Comparison of ENCODE assay signal across 9 cellular contexts in genomic region chr16:50274771-50275415, GRCh38. TPM values are rescaled to one million over a fixed set of nuclear protein-coding genes. Genes with fewer than 3 reads are reported as not detected.
DNase-seq lines count a peak whose midpoint lies in the region; ATAC-seq and TF ChIP-seq lines count a peak whose summit lies in the region.
"Had no signal": no experiment of that assay in that cellular context is flagged by ENCODE, and none has a peak within 500 bp of the region (broad histone marks: within the 10 kb centered on the region; RNA-seq: fewer than 3 reads in every experiment).

No MANE protein-coding gene starts in this region.

- no peak for ATAC-seq in GM21526 (IDR thresholded peaks at IDR 0.05; ENCODE audit: low FRiP score, unreplicated experiment)
- no peak for ATAC-seq in HG02763 (IDR thresholded peaks at IDR 0.05; ENCODE audit: unreplicated experiment)

- H3K4me3 ChIP-seq in Jurkat, Clone E6-1 (ENCODE audit: low read length): peak overlapping the region; percentile 55
- peak overlapping the region in 34 of 59 donors; percentile 7 to 52 (median 34) for H3K4me3 ChIP-seq in dorsolateral prefrontal cortex
- peak overlapping the region; percentile 23 to 37 (median 29) for H3K4me3 ChIP-seq in skin epidermis

- in situ Hi-C loops in GM13977 (cut with MboI; ENCODE audit: low pct_unique_long_range_greater_than_20kb, low sequenced_read_pairs, unreplicated experiment): no loop called here

- DNase-seq in GM13977 (ENCODE audit: low spot score): no peak
- DNase-seq in Jurkat, Clone E6-1 (ENCODE audit: low read depth, low spot score): no peak
- peak in 2 of 10 donors; percentile 13 to 33 for DNase-seq in dorsolateral prefrontal cortex
- DNase-seq in NCI-H128 (lab: John Stamatoyannopoulos, UW; ENCODE audit: unreplicated experiment): no peak
- no peak for DNase-seq in NCI-H2196 treated with DMSO at 0.1 percent for 48 hours (lab: John Stamatoyannopoulos, UW; ENCODE audit: unreplicated experiment)
- DNase-seq: NCI-H345 had no signal

- H3K27ac ChIP-seq in dorsolateral prefrontal cortex (peak overlapping the region in 32 of 59 donors; percentile 17 to 82 (median 51)), skin epidermis (peak overlapping the region; percentile 55 to 99 (median 85))

- TF ChIP-seq CTCF in GM13977 (IDR thresholded peaks at IDR 0.05; ENCODE audit: extremely low read depth, insufficient read depth, missing control alignments): peak; percentile 18
- no peak for TF ChIP-seq CTCF in dorsolateral prefrontal cortex (IDR thresholded peaks at IDR 0.05 in 54 of 56, conservative IDR thresholded peaks at IDR 0.05 in 2 of 56; ENCODE audit: low read depth in 1 of 56, partially characterized antibody in 56 of 56)

- intact Hi-C loops in dorsolateral prefrontal cortex (cut with DNase I): no loop called here

- H3K27me3 ChIP-seq in dorsolateral prefrontal cortex: no peaks in the 10 kb centered on the region

RNA-seq across cellular contexts. Expression of gene ADCY7, which starts 8.5 kb away (rescaled TPM):
- polyA plus RNA-seq in Jurkat, Clone E6-1 (2012; ENCODE audit: insufficient read depth, insufficient read length): 33.8 TPM
- 10 to 100 TPM in 115 of 120 experiments, 1 to 10 TPM in 5; 6.5 to 45.5 (median 17.2) TPM for total RNA-seq in dorsolateral prefrontal cortex
